In the genomic region with DNA sequence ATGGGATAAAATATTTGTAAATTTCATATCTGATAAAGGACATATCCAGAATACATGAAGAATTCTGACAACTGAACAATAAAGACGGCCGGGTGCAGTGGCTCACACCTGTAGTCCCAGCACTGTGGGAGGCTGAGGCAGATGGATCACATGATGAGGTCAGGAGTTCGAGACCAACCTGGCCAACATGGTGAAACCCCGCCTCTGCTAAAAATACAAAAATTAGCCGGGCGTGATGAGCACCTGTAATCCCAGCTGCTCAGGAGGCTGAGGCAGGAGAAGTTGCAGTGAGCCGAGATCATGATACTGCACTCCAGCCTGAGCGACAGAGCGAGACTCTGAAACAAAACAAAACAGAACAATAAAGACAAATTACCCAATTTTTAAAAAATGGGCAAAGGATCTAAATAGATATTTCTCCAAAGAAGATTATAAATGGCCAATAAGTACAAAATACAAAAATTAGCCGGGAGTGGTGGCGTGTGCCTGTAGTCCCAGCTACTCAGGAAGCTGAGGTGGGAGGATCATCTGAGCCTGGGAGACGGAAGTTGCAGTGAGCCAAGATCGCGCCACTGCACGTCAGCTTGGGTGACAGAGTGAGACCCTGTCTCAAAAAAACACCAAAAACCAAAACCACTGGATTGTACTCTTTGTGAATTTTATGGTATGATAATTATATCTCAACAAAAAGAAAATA, we compare ENCODE assay signal across 22 cellular contexts. TPM values are rescaled to one million over a fixed set of nuclear protein-coding genes. Genes with fewer than 3 reads are reported as not detected.
DNase-seq lines count a peak whose midpoint lies in the region; ATAC-seq and TF ChIP-seq lines count a peak whose summit lies in the region.
"Had no signal": no experiment of that assay in that cellular context is flagged by ENCODE, and none has a peak within 500 bp of the region (broad histone marks: within the 10 kb centered on the region; RNA-seq: fewer than 3 reads in every experiment).

No MANE protein-coding gene starts in this region.

- H3K18ac ChIP-seq in H9 (ENCODE audit: insufficient read length, low read depth, low read length) = no peak overlapping the region

- no peak overlapping the region for H4K91ac ChIP-seq in H9 (ENCODE audit: insufficient read length, low read depth, low read length)

- ATAC-seq in GM18502 (IDR thresholded peaks at IDR 0.05; ENCODE audit: poor library complexity, unreplicated experiment) = peak; percentile 69
- peak; percentile 57 for ATAC-seq in GM21529 (IDR thresholded peaks at IDR 0.05; ENCODE audit: unreplicated experiment)
- peak; percentile 75 for ATAC-seq in memory B cell (ENCODE audit: low read depth)
- ATAC-seq: natural killer cell, pancreas had no signal

- H3K4me1 Mint-ChIP-seq in memory B cell (peaks cover 20% of the 10 kb centered on the region), H9 (peaks cover 8 to 22% of the 10 kb centered on the region in 2 experiments)

- TF ChIP-seq POLR2A in testis (IDR thresholded peaks at IDR 0.05) = no peak

- H4K5ac ChIP-seq in H9 (ENCODE audit: insufficient read length, low read depth, low read length) = no peak overlapping the region

- no peak overlapping the region for H2BK15ac ChIP-seq in H9 (ENCODE audit: low read depth, low read length)

- no peak overlapping the region for H3K23ac ChIP-seq in H9 (ENCODE audit: insufficient read length, low read depth, low read length)

- H3K36me3 Mint-ChIP-seq in memory B cell (no peaks in the 10 kb centered on the region), H9 (ENCODE audit: insufficient read depth in 1 of 3, low read depth in 3 of 3) (no peaks in the 10 kb centered on the region; a peak in 1 of 7 replicates)
- H3K36me3 Mint-ChIP-seq: activated naive CD8-positive, alpha-beta T cell treated with anti-CD3 and anti-CD28 coated beads for 36 hours; natural killer cell had no signal

- no peak overlapping the region for H2BK12ac ChIP-seq in H9 (ENCODE audit: insufficient read length, low read depth, low read length)

- H3K4me1 ChIP-seq in Karpas-422 (ENCODE audit: low read length) = peaks cover 13% of the 10 kb centered on the region
- no peaks in the 10 kb centered on the region for H3K4me1 ChIP-seq in H9 (ENCODE audit: insufficient read depth, low read length)
- no peaks in the 10 kb centered on the region for H3K4me1 ChIP-seq in testis
- H3K4me1 ChIP-seq: pancreas, sigmoid colon, stomach had no signal

- H3K27me3 ChIP-seq in Karpas-422 (ENCODE audit: low read length) (no peaks in the 10 kb centered on the region), H9 (ENCODE audit: insufficient read depth, low read length) (no peaks in the 10 kb centered on the region), testis (no peaks in the 10 kb centered on the region)
- H3K27me3 ChIP-seq: brain microvascular endothelial cell, pancreas, sigmoid colon, stomach had no signal

- peak overlapping the region; percentile 85 for H3K27ac Mint-ChIP-seq in memory B cell
- no peak overlapping the region; a peak in 1 of 7 replicates for H3K27ac Mint-ChIP-seq in H9
- H3K27ac Mint-ChIP-seq: activated naive CD8-positive, alpha-beta T cell treated with anti-CD3 and anti-CD28 coated beads for 36 hours; activated T-helper 1 cell treated with anti-CD3 and anti-CD28 coated beads, Interleukin-12 subunit alpha, Interleukin-12 subunit beta, Interleukin-2, Interleukin-4 antibody, amounts not matched to agents 30 ng/mL and 10 ng/mL and 1 ng/mL, durations not matched to agents 14 hours and 24 hours and 36 hours; natural killer cell had no signal

- H3K9me3 ChIP-seq in Karpas-422 (ENCODE audit: low read length) = no peaks in the 10 kb centered on the region
- no peaks in the 10 kb centered on the region for H3K9me3 ChIP-seq in H9 (ENCODE audit: control insufficient read depth, low read depth, low read length)
- no peaks in the 10 kb centered on the region for H3K9me3 ChIP-seq in testis
- H3K9me3 ChIP-seq: pancreas, sigmoid colon, stomach had no signal

- peak overlapping the region; percentile 77 for H3K4me3 Mint-ChIP-seq in memory B cell
- H3K4me3 Mint-ChIP-seq in H9 = peak overlapping the region in 1 of 2 experiments; percentile 20; a peak in 1 of 5 replicates
- H3K4me3 Mint-ChIP-seq: activated naive CD8-positive, alpha-beta T cell treated with anti-CD3 and anti-CD28 coated beads for 36 hours; activated T-helper 1 cell treated with anti-CD3 and anti-CD28 coated beads, Interleukin-12 subunit alpha, Interleukin-12 subunit beta, Interleukin-2, Interleukin-4 antibody, amounts not matched to agents 30 ng/mL and 10 ng/mL and 1 ng/mL, durations not matched to agents 14 hours and 24 hours and 36 hours; natural killer cell; T-helper 1 cell treated with Interleukin-12 subunit alpha and Interleukin-12 subunit beta and Interleukin-4 antibody, amounts not matched to agents 30 μg/mL and 1 μg/mL, for 36 hours had no signal

- H3K36me3 ChIP-seq in Karpas-422 (ENCODE audit: insufficient read depth, low read length) = no peaks in the 10 kb centered on the region
- no peaks in the 10 kb centered on the region for H3K36me3 ChIP-seq in testis (ENCODE audit: low read depth, missing control alignments)
- H3K36me3 ChIP-seq: brain microvascular endothelial cell, pancreas, sigmoid colon, stomach had no signal

- H3K9ac ChIP-seq in Karpas-422 (ENCODE audit: low read length) (no peak overlapping the region), H9 (ENCODE audit: extremely low read depth, insufficient read length, low read length) (no peak overlapping the region)

- H3K4me2 ChIP-seq in Karpas-422 (ENCODE audit: low read depth, low read length, poor library complexity, severe bottlenecking) (peak overlapping the region; percentile 40), H9 (ENCODE audit: insufficient read depth, insufficient read length, low read length) (no peak overlapping the region)

- no peak overlapping the region for H4K8ac ChIP-seq in H9 (replicated peaks; ENCODE audit: insufficient read length, low read depth, low read length)

- no peak overlapping the region for H2BK120ac ChIP-seq in H9 (ENCODE audit: low read depth, low read length, poor library complexity, severe bottlenecking)

- H3K4me3 ChIP-seq in Karpas-422 (ENCODE audit: low read length) (peak overlapping the region; percentile 14; the same call in 1 of the 2 replicates), testis (no peak overlapping the region)
- H3K4me3 ChIP-seq: coronary artery, lung, pancreas, sigmoid colon, stomach had no signal

- no CpG with 5 or more reads among the region's 15 CpGs for WGBS in H9 (ENCODE audit: extremely low coverage, insufficient read length, low lambda C conversion rate)
- 92% methylated on average over 15 of the region's 15 CpGs for WGBS in testis, 2 donors

- H3K27me3 Mint-ChIP-seq in memory B cell (no peaks in the 10 kb centered on the region), H9 (ENCODE audit: low read depth) (peaks cover 5% of the 10 kb centered on the region)
- H3K27me3 Mint-ChIP-seq: activated naive CD8-positive, alpha-beta T cell treated with anti-CD3 and anti-CD28 coated beads for 36 hours had no signal

- no peak overlapping the region for H2BK5ac ChIP-seq in H9 (ENCODE audit: insufficient read length, low read length)

- no peak overlapping the region for H3K4ac ChIP-seq in H9 (ENCODE audit: low read depth, low read length)

- no peak overlapping the region for H2AK5ac ChIP-seq in H9 (ENCODE audit: insufficient read length, low read length)

- H2AFZ ChIP-seq in Karpas-422 (ENCODE audit: low read length) (peak overlapping the region; percentile 51; the same call in 1 of the 2 replicates), H9 (ENCODE audit: low read length) (no peak overlapping the region)

- H3K79me2 ChIP-seq in Karpas-422 (ENCODE audit: low read length) (no peaks in the 10 kb centered on the region), H9 (ENCODE audit: insufficient read depth, low read length) (no peaks in the 10 kb centered on the region)

- H2BK20ac ChIP-seq in H9 (ENCODE audit: low read depth, low read length, poor library complexity, severe bottlenecking) = no peak overlapping the region

- no peaks in the 10 kb centered on the region for H3K9me3 Mint-ChIP-seq in memory B cell
- no peaks in the 10 kb centered on the region for H3K9me3 Mint-ChIP-seq in H9
- H3K9me3 Mint-ChIP-seq: activated naive CD8-positive, alpha-beta T cell treated with anti-CD3 and anti-CD28 coated beads for 36 hours; activated T-helper 1 cell treated with anti-CD3 and anti-CD28 coated beads, Interleukin-12 subunit alpha, Interleukin-12 subunit beta, Interleukin-2, Interleukin-4 antibody, amounts not matched to agents 30 ng/mL and 10 ng/mL and 1 ng/mL, durations not matched to agents 14 hours and 24 hours and 36 hours; natural killer cell; T-helper 1 cell treated with Interleukin-12 subunit alpha and Interleukin-12 subunit beta and Interleukin-4 antibody, amounts not matched to agents 30 μg/mL and 1 μg/mL, for 36 hours had no signal

- no peaks in the 10 kb centered on the region for H4K20me1 ChIP-seq in Karpas-422 (ENCODE audit: insufficient read depth, low read depth, low read length)
- no peaks in the 10 kb centered on the region for H4K20me1 ChIP-seq in H9 (ENCODE audit: control insufficient read depth, insufficient read depth, insufficient read length)

- H3K56ac ChIP-seq in H9 (ENCODE audit: insufficient read length, low read depth, low read length) = no peak overlapping the region

- H3K14ac ChIP-seq in H9 (ENCODE audit: insufficient read depth, low read length) = no peak overlapping the region

- no peaks in the 10 kb centered on the region for H3K23me2 ChIP-seq in H9 (ENCODE audit: insufficient read length, low read depth, low read length, poor library complexity, severe bottlenecking)

- H3K79me1 ChIP-seq in H9 (ENCODE audit: insufficient read depth, low read depth, low read length, poor library complexity, severe bottlenecking) = no peaks in the 10 kb centered on the region

- H3T11ph ChIP-seq in H9 (ENCODE audit: low read length) = no peak overlapping the region

- H3K27ac ChIP-seq in Karpas-422 (ENCODE audit: low read length) (no peak overlapping the region), H9 (ENCODE audit: insufficient read length, low read depth, low read length) (no peak overlapping the region), testis (no peak overlapping the region)
- H3K27ac ChIP-seq: brain microvascular endothelial cell, coronary artery, pancreas, sigmoid colon, stomach had no signal

- intact Hi-C loops in testis (cut with DNase I; ENCODE audit: low total_unique reads) = no loop called here

- H3K9me2 ChIP-seq in Karpas-422 (replicated peaks; ENCODE audit: insufficient read depth, low read length) = no peaks in the 10 kb centered on the region

- peak; percentile 54 for DNase-seq in Karpas-422
- DNase-seq in memory B cell (ENCODE audit: low spot score in 2 of 2) = no peak
- DNase-seq in H9 = no peak
- DNase-seq in testis = no peak
- no peak for DNase-seq in stimulated activated CD4-positive, alpha-beta T cell treated with anti-CD3 and anti-CD28 coated beads, Interleukin-12 subunit alpha, Interleukin-12 subunit beta, amount 100 ng/mL, for 4 hours
- DNase-seq in DMS114 treated with DMSO at 0.1 percent for 48 hours (lab: John Stamatoyannopoulos, UW; ENCODE audit: unreplicated experiment) = no peak
- DNase-seq: activated naive CD8-positive, alpha-beta T cell treated with anti-CD3 and anti-CD28 coated beads for 36 hours; brain microvascular endothelial cell; IMR-90; natural killer cell; NCI-H1930; pancreas; SHP77; sigmoid colon; stimulated activated CD4-positive, alpha-beta T cell treated with anti-CD3 and anti-CD28 coated beads, Interleukin-2, amount 100 ng/mL, for 24 hours; stomach had no signal

- no peak for TF ChIP-seq CTCF in H9 (conservative IDR thresholded peaks at IDR 0.05)
- TF ChIP-seq CTCF in testis (IDR thresholded peaks at IDR 0.05) = no peak

RNA-seq across cellular contexts. Expression of gene NSD1, which starts 9.6 kb away (rescaled TPM):
- total RNA-seq in Karpas-422 (2014; rRNA removed; shearing (Covaris generic); ENCODE audit: low replicate concordance) = 70.9 and 76.5 TPM in 2 replicates
- total RNA-seq in H9 (2021) (197 and 213 TPM in 2 replicates), testis (10 to 100 TPM; 71.2 to 86.6 TPM)
- polyA plus RNA-seq in testis (ENCODE audit: insufficient read depth, low read depth, low replicate concordance) = 66.0 TPM

RNA-seq across cellular contexts. Expression of gene FGFR4, which starts 37.2 kb away (rescaled TPM):
- total RNA-seq in Karpas-422 (2014; rRNA removed; shearing (Covaris generic); ENCODE audit: low replicate concordance) = 2.4 and 3.6 TPM in 2 replicates
- total RNA-seq in H9 (2021) = 52.8 and 56.3 TPM in 2 replicates
- 10 to 100 TPM in 1 of 2 donors, 1 to 10 TPM in 1; 9.7 to 10.3 TPM for total RNA-seq in testis
- 7.8 TPM for polyA plus RNA-seq in testis (ENCODE audit: insufficient read depth, low read depth, low replicate concordance)
